ENCODE assay signal across 6 cellular contexts in genomic region chr3:40477671-40478070, GRCh38. TPM values are rescaled to one million over a fixed set of nuclear protein-coding genes. Genes with fewer than 3 reads are reported as not detected.
DNase-seq lines count a peak whose midpoint lies in the region; ATAC-seq, FAIRE-seq and TF ChIP-seq lines count a peak whose summit lies in the region.

No MANE protein-coding gene starts in this region.

- DNase-seq in chondrocyte (ENCODE audit: low spot score) (no peak), pancreas (no peak), small intestine (no peak)

- H3K4me1 ChIP-seq in pancreas: no peaks in the 10 kb centered on the region
- peaks cover 2 to 8% of the 10 kb centered on the region in 2 donors for H3K4me1 ChIP-seq in small intestine (ENCODE audit: control insufficient read depth in 2 of 2, insufficient read depth in 1 of 2, low read depth in 1 of 2, low read length in 1 of 2)

- FAIRE-seq in pancreas (lab: Jason Lieb, UNC) (no peak), small intestine (lab: Jason Lieb, UNC) (no peak)

- H3K4me3 ChIP-seq in pancreas (peak overlapping the region; percentile 37 to 91 (median 70)), small intestine (ENCODE audit: low read depth in 1 of 2, low read length in 2 of 2) (peak overlapping the region in 1 of 2 donors; percentile 94)

- H3K36me3 Mint-ChIP-seq in IgD-negative memory B cell (peaks cover 11% of the 10 kb centered on the region), chondrocyte (ENCODE audit: low read depth) (peaks cover 7% of the 10 kb centered on the region)

- H3K9me3 ChIP-seq in pancreas (no peaks in the 10 kb centered on the region), small intestine (ENCODE audit: control insufficient read depth, low read depth) (no peaks in the 10 kb centered on the region)

- 29 to 35% methylated on average over 4 of the region's 4 CpGs for WGBS in pancreas, 2 donors
- WGBS in small intestine, 3 donors: 26 to 53% (median 37%) methylated on average over 4 of the region's 4 CpGs

- H3K27ac Mint-ChIP-seq in IgD-negative memory B cell (peak overlapping the region; percentile 71 to 97 (median 80)), chondrocyte (ENCODE audit: unreplicated experiment) (peak overlapping the region; percentile 86)

- H3K27ac ChIP-seq in pancreas (no peak overlapping the region), small intestine (ENCODE audit: low read depth in 1 of 2, low read length in 1 of 2) (no peak overlapping the region)

- H3K4me1 Mint-ChIP-seq in IgD-negative memory B cell (peaks cover 14 to 30% (median 25%) of the 10 kb centered on the region in 3 donors), chondrocyte (ENCODE audit: low read depth) (peaks cover 13% of the 10 kb centered on the region)

- ATAC-seq in pancreas (peak in 2 of 4 donors; percentile 7 to 24), HG02623 (IDR thresholded peaks at IDR 0.05; ENCODE audit: unreplicated experiment) (no peak), GM18909 (IDR thresholded peaks at IDR 0.05; ENCODE audit: poor library complexity, unreplicated experiment) (no peak)

- H3K9me3 Mint-ChIP-seq in IgD-negative memory B cell (no peaks in the 10 kb centered on the region), chondrocyte (ENCODE audit: low read depth) (no peaks in the 10 kb centered on the region)

- H3K27me3 Mint-ChIP-seq in IgD-negative memory B cell (peaks cover 3% of the 10 kb centered on the region), chondrocyte (ENCODE audit: low read depth) (no peaks in the 10 kb centered on the region)

- no peaks in the 10 kb centered on the region for H3K27me3 ChIP-seq in pancreas
- H3K27me3 ChIP-seq in small intestine (ENCODE audit: control insufficient read depth in 2 of 2, insufficient read depth in 2 of 2, low read length in 2 of 2): no peaks in the 10 kb centered on the region

- peak overlapping the region; percentile 91 to 99 (median 96) for H3K4me3 Mint-ChIP-seq in IgD-negative memory B cell
- H3K4me3 Mint-ChIP-seq in chondrocyte (ENCODE audit: unreplicated experiment): peak overlapping the region; percentile 81

- TF ChIP-seq CTCF in chondrocyte (IDR thresholded peaks at IDR 0.05) (no peak), pancreas (IDR thresholded peaks at IDR 0.05) (no peak)

- peaks cover 0 to 9% (median 0%) of the 10 kb centered on the region in 3 donors for H3K36me3 ChIP-seq in pancreas
- H3K36me3 ChIP-seq in small intestine (ENCODE audit: control insufficient read depth in 2 of 2, insufficient read depth in 2 of 2, low read length in 2 of 2): peaks cover 0 to 2% of the 10 kb centered on the region in 2 donors

- intact Hi-C loops in pancreas (cut with DNase I): no loop called here

RNA-seq across cellular contexts. Expression of gene ZNF619, which starts 0.7 kb away (rescaled TPM):
- polyA plus RNA-seq in IgD-negative memory B cell (3.7 TPM), pancreas (1 to 10 TPM in 1 of 2 donors, under 1 TPM in 1; 0.76 to 1.3 TPM), small intestine (1 to 10 TPM in 2 of 3 donors, under 1 TPM in 1; 0.81 to 1.9 (median 1.1) TPM)
- total RNA-seq in chondrocyte (3.3 to 5.5 TPM (median 3.7 TPM) in 3 replicates), pancreas (1 to 10 TPM; 2.9 to 7.1 (median 4.0) TPM)

RNA-seq across cellular contexts. Expression of gene RPL14, which starts 20.5 kb away (rescaled TPM):
- polyA plus RNA-seq in IgD-negative memory B cell (1,483 TPM), pancreas (1,000 to 10,000 TPM in 1 of 2 donors, 100 to 1,000 TPM in 1; 810 to 1,638 TPM), small intestine (1,000 to 10,000 TPM; 1,014 to 1,543 (median 1,283) TPM)
- total RNA-seq in chondrocyte (1,107 to 1,188 TPM (median 1,159 TPM) in 3 replicates), pancreas (1,000 to 10,000 TPM; 1,118 to 1,907 (median 1,508) TPM)

RNA-seq across cellular contexts. Expression of gene ZNF620, which starts 28.2 kb away (rescaled TPM):
- 3.1 TPM for polyA plus RNA-seq in IgD-negative memory B cell
- 1.1 to 2.3 TPM (median 2.0 TPM) in 3 replicates for total RNA-seq in chondrocyte
- 1 to 10 TPM; 1.9 to 5.0 (median 3.2) TPM for total RNA-seq in pancreas
- polyA plus RNA-seq in pancreas: 1 to 10 TPM; 2.5 to 3.1 TPM
- 1 to 10 TPM in 2 of 3 donors, under 1 TPM in 1; 0.54 to 2.8 (median 1.3) TPM for polyA plus RNA-seq in small intestine

RNA-seq across cellular contexts. Expression of gene ZNF621, which starts 47.1 kb away (rescaled TPM):
- polyA plus RNA-seq in IgD-negative memory B cell: 3.8 TPM
- total RNA-seq in chondrocyte: 25.3 to 27.0 TPM (median 26.0 TPM) in 3 replicates
- 10 to 100 TPM in 1 of 6 donors, 1 to 10 TPM in 5; 5.4 to 12.6 (median 8.6) TPM for total RNA-seq in pancreas
- 10 to 100 TPM; 10.7 to 14.2 TPM for polyA plus RNA-seq in pancreas
- polyA plus RNA-seq in small intestine: 1 to 10 TPM; 5.4 to 9.4 (median 9.4) TPM
